19 cellular contexts compared by ENCODE assay signal in genomic region chr10:28283251-28283650, GRCh38. TPM values are rescaled to one million over a fixed set of nuclear protein-coding genes. Genes with fewer than 3 reads are reported as not detected.
DNase-seq lines count a peak whose midpoint lies in the region; ATAC-seq and TF ChIP-seq lines count a peak whose summit lies in the region.
"Had no signal": no experiment of that assay in that cellular context is flagged by ENCODE, and none has a peak within 500 bp of the region (broad histone marks: within the 10 kb centered on the region; RNA-seq: fewer than 3 reads in every experiment).

No MANE protein-coding gene starts in this region.

- H3K9me3 Mint-ChIP-seq in chondrocyte (ENCODE audit: low read depth) (no peaks in the 10 kb centered on the region), type B pancreatic cell (no peaks in the 10 kb centered on the region)
- H3K9me3 Mint-ChIP-seq: CD8-positive, alpha-beta memory T cell had no signal

- intact Hi-C loops in lower lobe of right lung (cut with DNase I), result no loop called here

- no peaks in the 10 kb centered on the region for H3K27me3 ChIP-seq in lower lobe of right lung (ENCODE audit: low read depth)
- H3K27me3 ChIP-seq in GM23248 (replicated peaks; ENCODE audit: insufficient read depth), result no peaks in the 10 kb centered on the region; the same call in 1 of the 2 replicates
- H3K27me3 ChIP-seq: SJSA1 had no signal

- H3K27me3 Mint-ChIP-seq in T-helper 17 cell (no peaks in the 10 kb centered on the region), chondrocyte (ENCODE audit: low read depth) (no peaks in the 10 kb centered on the region), type B pancreatic cell (no peaks in the 10 kb centered on the region)
- H3K27me3 Mint-ChIP-seq: CD8-positive, alpha-beta memory T cell had no signal

- H3K4me3 Mint-ChIP-seq in T-helper 17 cell (no peak overlapping the region), chondrocyte (ENCODE audit: unreplicated experiment) (no peak overlapping the region), type B pancreatic cell (no peak overlapping the region)
- H3K4me3 Mint-ChIP-seq: CD8-positive, alpha-beta memory T cell had no signal

- no peak overlapping the region for H3K4me2 ChIP-seq in GM23248 (ENCODE audit: unreplicated experiment)

- H3K9me3 ChIP-seq in T-helper 17 cell (ENCODE audit: control insufficient read depth, low read length, poor library complexity, severe bottlenecking) (no peaks in the 10 kb centered on the region), lower lobe of right lung (no peaks in the 10 kb centered on the region), GM23248 (ENCODE audit: low read depth) (no peaks in the 10 kb centered on the region)
- H3K9me3 ChIP-seq: SJSA1 had no signal

- peaks cover 7% of the 10 kb centered on the region for H3K4me1 ChIP-seq in lower lobe of right lung
- 0 out of 2 replicates have a peak, but pooled peaks cover 4% of the 10 kb centered on the region for H3K4me1 ChIP-seq in GM23248 (ENCODE audit: insufficient read depth)

- no peak overlapping the region for H3K4me3 ChIP-seq in lower lobe of right lung
- no peak overlapping the region for H3K4me3 ChIP-seq in GM23248
- H3K4me3 ChIP-seq: SJSA1 had no signal

- H3K79me2 ChIP-seq in GM23248 (ENCODE audit: insufficient read depth), result no peaks in the 10 kb centered on the region

- H3K9me2 ChIP-seq in GM23248 (ENCODE audit: insufficient read depth), result no peaks in the 10 kb centered on the region

- 74 to 76% methylated on average over 2 of the region's 2 CpGs for whole genome bisulfite sequencing in GM23248 (ENCODE audit: low coverage in 1 of 2, low lambda C conversion rate in 2 of 2, missing lambda C conversion rate in 2 of 2), 2 experiments

- no peaks in the 10 kb centered on the region for H3K36me3 Mint-ChIP-seq in T-helper 17 cell (ENCODE audit: low read depth)
- H3K36me3 Mint-ChIP-seq in chondrocyte (ENCODE audit: low read depth), result no peaks in the 10 kb centered on the region
- H3K36me3 Mint-ChIP-seq in type B pancreatic cell, result no peaks in the 10 kb centered on the region

- H3K27ac ChIP-seq in lower lobe of right lung (no peak overlapping the region), GM23248 (no peak overlapping the region)
- H3K27ac ChIP-seq: C4-2B, SJSA1 had no signal

- DNase-seq in T-helper 17 cell (no peak), chondrocyte (ENCODE audit: low spot score) (no peak), lower lobe of right lung (no peak), type B pancreatic cell (ENCODE audit: extremely low spot score, unreplicated experiment) (no peak), GM23248 (no peak), ACHN (no peak), ecto neural progenitor cell (ENCODE audit: low spot score) (no peak)
- DNase-seq: CD8-positive, alpha-beta memory T cell; GOT3; Karpas-422; MV-4-11; NCI-H1694; NCI-H2081 treated with DMSO at 0.1 percent for 48 hours; NCI-H446 treated with DMSO at 0.1 percent for 48 hours; NCI-H526 treated with DMSO at 0.1 percent for 48 hours had no signal

- H2AFZ ChIP-seq in GM23248, result no peak overlapping the region

- in situ Hi-C loops in GM23248 (cut with MboI), result no loop called here
- in situ Hi-C loops in ACHN (cut with HindIII; ENCODE audit: low pct_ligation_motif_present, low pct_unique_long_range_greater_than_20kb, low sequenced_read_pairs), result no loop called here

- H3F3A ChIP-seq in GM23248 (ENCODE audit: insufficient read depth), result no peaks in the 10 kb centered on the region

- H3K36me3 ChIP-seq in lower lobe of right lung (no peaks in the 10 kb centered on the region), GM23248 (ENCODE audit: low read depth) (no peaks in the 10 kb centered on the region)
- H3K36me3 ChIP-seq: SJSA1 had no signal

- peak overlapping the region; percentile 67 for H3K27ac Mint-ChIP-seq in T-helper 17 cell
- peak overlapping the region; percentile 17 for H3K27ac Mint-ChIP-seq in chondrocyte (ENCODE audit: unreplicated experiment)
- peak overlapping the region; percentile 62 for H3K27ac Mint-ChIP-seq in type B pancreatic cell

- no peak for ATAC-seq in T-helper 17 cell
- ATAC-seq in lower lobe of right lung, result peak; percentile 29 to 34
- ATAC-seq: HCT116, Right ventricle myocardium inferior had no signal

- no peaks in the 10 kb centered on the region for H4K20me1 ChIP-seq in GM23248 (ENCODE audit: insufficient read depth)

- TF ChIP-seq CTCF in chondrocyte (IDR thresholded peaks at IDR 0.05), result no peak
- no peak for TF ChIP-seq CTCF in lower lobe of right lung (IDR thresholded peaks at IDR 0.05)
- no peak for TF ChIP-seq CTCF in type B pancreatic cell (conservative IDR thresholded peaks at IDR 0.05)

- no peak overlapping the region for H3K9ac ChIP-seq in GM23248

- H3K4me1 Mint-ChIP-seq in T-helper 17 cell, result peaks cover 23% of the 10 kb centered on the region
- peaks cover 83% of the 10 kb centered on the region for H3K4me1 Mint-ChIP-seq in chondrocyte (ENCODE audit: low read depth)
- H3K4me1 Mint-ChIP-seq in type B pancreatic cell (ENCODE audit: unreplicated experiment), result peaks cover 30% of the 10 kb centered on the region

RNA-seq across cellular contexts. Expression of gene MPP7, which starts 19.6 kb away (rescaled TPM):
- total RNA-seq in T-helper 17 cell (10 to 100 TPM; 21.6 to 22.7 TPM), chondrocyte (20.1 to 21.7 TPM (median 21.0 TPM) in 3 replicates), lower lobe of right lung (33.9 TPM), type B pancreatic cell (ENCODE audit: low replicate concordance) (11.8 and 27.7 TPM in 2 replicates)
- total RNA-seq in GM23248 (2014; rRNA removed; shearing (Covaris generic)), result 0.65 TPM in 1 of 2 replicates, not detected in the other
- 0.09 and 0.35 TPM in 2 replicates for polyA plus RNA-seq in GM23248 (2016; fragmentation: Nextera tagmentation; extraction: Ambion mirVana)

Comparison
In these comparisons a context has a peak if more than half of its experiments do, and no peak if none do; other contexts are left out.
1. H3K27ac Mint-ChIP-seq: peak in every context shown above with its lines; median percentile 67 in T-helper 17 cell; 62 in type B pancreatic cell; 17 in chondrocyte.